ENCODE assay signal across 1 cellular context in the genomic region with DNA sequence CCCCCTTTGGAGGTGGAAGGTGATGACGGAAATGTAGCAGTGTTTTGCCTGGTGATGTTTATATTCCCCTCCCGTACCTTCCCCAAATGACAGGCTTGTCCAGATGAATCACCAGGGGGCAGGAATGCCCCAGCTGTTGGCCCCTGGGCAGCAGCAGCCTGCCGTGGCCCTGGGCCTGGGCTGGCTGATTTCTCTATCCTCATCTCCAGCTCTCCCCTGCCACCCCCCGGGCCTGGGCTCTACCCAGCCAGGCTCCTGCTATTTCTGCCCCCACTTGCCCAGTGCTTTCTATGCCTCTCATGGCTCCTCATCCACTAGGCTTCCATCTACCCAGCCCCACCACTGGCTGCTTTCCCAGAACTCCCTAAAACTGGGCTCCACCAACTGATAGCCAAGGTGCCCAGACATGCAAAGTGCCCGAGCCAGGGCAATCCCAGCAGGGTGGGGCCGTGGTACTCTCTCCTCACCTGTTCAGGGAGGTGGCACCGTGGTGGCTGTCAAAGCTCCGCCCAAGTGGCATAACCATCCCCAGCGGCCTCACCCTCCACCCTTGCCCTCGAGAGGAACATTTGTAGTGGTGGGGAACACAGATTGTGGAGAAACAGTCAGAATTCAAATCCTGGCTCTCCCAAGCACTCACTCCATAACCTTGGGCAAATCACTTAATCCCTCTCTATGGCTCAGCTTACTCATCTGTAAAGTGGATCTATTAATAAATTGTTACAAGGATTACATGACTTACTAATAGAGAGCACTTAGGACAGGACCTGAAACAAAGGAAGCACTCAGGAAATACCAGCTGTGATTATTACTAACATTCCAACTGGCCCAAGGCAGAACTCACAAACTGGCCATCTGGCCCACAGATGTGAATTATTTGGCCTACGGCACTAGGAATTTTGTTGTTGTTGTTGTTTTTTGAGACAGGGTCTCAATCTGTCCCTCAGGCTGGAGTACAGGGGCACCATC.
TF ChIP-seq lines count a peak whose summit lies in the region.

No MANE protein-coding gene starts in this region.

TF ChIP-seq in endothelial cell of umbilical vein, 7 proteins besides CTCF, POLR2A, EP300 and RAD21:
- peak; percentile 61 for TF ChIP-seq POLR2AphosphoS5 (IDR thresholded peaks at IDR 0.05; ENCODE audit: insufficient read depth, low read depth, low read length)
- TF ChIP-seq JUN (IDR thresholded peaks at IDR 0.05; ENCODE audit: borderline replicate concordance, insufficient read depth, insufficient read length, low read depth): peak; percentile 68
- TF ChIP-seq EZH2 (IDR thresholded peaks at IDR 0.05; ENCODE audit: borderline replicate concordance, low read depth, low read length, severe bottlenecking): no peak
- peak; percentile 38 for TF ChIP-seq FOS (IDR thresholded peaks at IDR 0.05; ENCODE audit: borderline replicate concordance, insufficient read depth, low read length)
- TF ChIP-seq, protein P1, sequence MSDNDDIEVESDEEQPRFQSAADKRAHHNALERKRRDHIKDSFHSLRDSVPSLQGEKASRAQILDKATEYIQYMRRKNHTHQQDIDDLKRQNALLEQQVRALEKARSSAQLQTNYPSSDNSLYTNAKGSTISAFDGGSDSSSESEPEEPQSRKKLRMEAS (IDR thresholded peaks at IDR 0.05; ENCODE audit: insufficient read depth, insufficient read length): no peak
- no peak for TF ChIP-seq MYC (IDR thresholded peaks at IDR 0.05; ENCODE audit: low read depth, low read length)
- peak; percentile 29 for TF ChIP-seq GATA2 (IDR thresholded peaks at IDR 0.05; ENCODE audit: insufficient read depth, insufficient read length, low read depth, low read length)
TF ChIP-seq in endothelial cell of umbilical vein: peak in this region for 4.
